In genomic region chr11:68983816-68984215, GRCh38 we compare ENCODE assay signal across 19 cellular contexts. TPM values are rescaled to one million over a fixed set of nuclear protein-coding genes. Genes with fewer than 3 reads are reported as not detected.
DNase-seq lines count a peak whose midpoint lies in the region; ATAC-seq, FAIRE-seq and TF ChIP-seq lines count a peak whose summit lies in the region.
"Had no signal": no experiment of that assay in that cellular context is flagged by ENCODE, and none has a peak within 500 bp of the region (broad histone marks: within the 10 kb centered on the region; RNA-seq: fewer than 3 reads in every experiment).

No MANE protein-coding gene starts in this region.

- H3K27me3 ChIP-seq in K562 (ENCODE audit: control insufficient read depth in 2 of 2, insufficient read depth in 2 of 2, low read length in 2 of 2) = peaks cover 16 to 21% of the 10 kb centered on the region in 2 experiments; a peak in 4 of 5 replicates

- H3K4me1 ChIP-seq in HEK293 (ENCODE audit: control insufficient read depth, insufficient read depth, low read length) (no peaks in the 10 kb centered on the region), K562 (replicated peaks in 1 of 2; ENCODE audit: control insufficient read depth in 2 of 2, insufficient read depth in 2 of 2, low read length in 2 of 2) (peaks cover 0 to 11% of the 10 kb centered on the region in 2 experiments; a peak in 1 of 5 replicates), kidney (ENCODE audit: control insufficient read depth in 1 of 2, insufficient read depth in 1 of 2, low read depth in 1 of 2, low read length in 2 of 2) (no peaks in the 10 kb centered on the region)
- H3K4me1 ChIP-seq: HAP-1 had no signal

- H3K4me3 ChIP-seq in HEK293 (ENCODE audit: low read depth, low read length) = no peak overlapping the region
- no peak overlapping the region for H3K4me3 ChIP-seq in K562
- H3K4me3 ChIP-seq in kidney (ENCODE audit: low read length in 2 of 2) = no peak overlapping the region
- H3K4me3 ChIP-seq: BLaER1, GM12878, HAP-1 had no signal

- no peak overlapping the region for H3K4me2 ChIP-seq in K562 (ENCODE audit: insufficient read depth, low read length)
- H3K4me2 ChIP-seq: BLaER1 had no signal

- TF ChIP-seq POLR2A in K562 (conservative IDR thresholded peaks at IDR 0.05) = no peak

- no peak for TF ChIP-seq RAD21 in K562 (CRISPR knock-in tag; conservative IDR thresholded peaks at IDR 0.05 in 1 of 2, IDR thresholded peaks at IDR 0.05 in 1 of 2)

- H2AFZ ChIP-seq in K562 (ENCODE audit: low read depth, low read length) = no peak overlapping the region

- no TSS peak for BruUV-seq in K562 (replicated peaks; lab: Mats Ljungman, UMichigan)

- no peaks in the 10 kb centered on the region for H4K20me1 ChIP-seq in K562 (replicated peaks; ENCODE audit: control insufficient read depth, insufficient read depth, low read length)

- H3K9me3 ChIP-seq in HEK293 (ENCODE audit: control insufficient read depth, insufficient read depth, low read depth, low read length) = no peaks in the 10 kb centered on the region
- H3K9me3 ChIP-seq in K562 (replicated peaks; ENCODE audit: control insufficient read depth, insufficient read depth, low read depth, low read length) = peaks cover 2% of the 10 kb centered on the region; the same call in 1 of the 2 replicates
- H3K9me3 ChIP-seq in kidney (ENCODE audit: control insufficient read depth in 1 of 2, low read length in 2 of 2) = peaks cover 0 to 7% of the 10 kb centered on the region in 2 donors

- ATAC-seq in K562 (no peak), GM19328 (IDR thresholded peaks at IDR 0.05; ENCODE audit: unreplicated experiment) (no peak), HG03196 (IDR thresholded peaks at IDR 0.05; ENCODE audit: unreplicated experiment) (no peak)
- ATAC-seq: GM12878 had no signal

- no peak for FAIRE-seq in K562 (lab: Jason Lieb, UNC)
- no peak for FAIRE-seq in kidney (lab: Jason Lieb, UNC)
- FAIRE-seq: GM12878, H1, HTR-8/SVneo had no signal

- intact Hi-C loops in K562 (cut with micrococcal nuclease) (no loop called here), kidney (cut with DNase I) (no loop called here), posterior vena cava (cut with DNase I) (no loop called here)

- TF ChIP-seq CTCF in HEK293 (tag by site-specific recombination; IDR thresholded peaks at IDR 0.05) = no peak
- TF ChIP-seq CTCF in K562 (IDR thresholded peaks at IDR 0.05 in 2 of 3, conservative IDR thresholded peaks at IDR 0.05 in 1 of 3; ENCODE audit: insufficient read depth in 2 of 3, low read depth in 1 of 3, low read length in 3 of 3) = no peak
- no peak for TF ChIP-seq CTCF in kidney (IDR thresholded peaks at IDR 0.05; ENCODE audit: borderline replicate concordance, extremely low read depth, insufficient read depth)

- DNase-seq in K562 (ENCODE audit: extremely low read depth in 1 of 4, low spot score in 3 of 4) (no peak), kidney (peak; percentile 3), posterior vena cava (ENCODE audit: low spot score) (peak; percentile 41)
- no peak for DNase-seq in activated CD4-positive, alpha-beta T cell treated with anti-CD3 and anti-CD28 coated beads, Interleukin-2, amount 50 U/mL, for 4 hours
- DNase-seq in effector CD8-positive, alpha-beta T cell (lab: John Stamatoyannopoulos, UW) = no peak
- DNase-seq: 8988T; AML-193; CD4-positive, CD25-positive, alpha-beta regulatory T cell; DMS53; HFFc6 had no signal

- no peak for TF ChIP-seq EP300 in K562 (IDR thresholded peaks at IDR 0.05; ENCODE audit: low read length)

- in situ Hi-C loops in K562 (cut with MboI) = no loop called here

- 0% methylated on average over 6 of the region's 6 CpGs for WGBS in K562 (ENCODE audit: insufficient coverage, low coverage, missing lambda C conversion rate)

- H3K27ac ChIP-seq in HEK293 (ENCODE audit: extremely low read depth, low read depth, low read length) (no peak overlapping the region), K562 (ENCODE audit: extremely low read depth, low read depth, low read length) (no peak overlapping the region), kidney (ENCODE audit: low read depth in 2 of 2, low read length in 2 of 2) (no peak overlapping the region)
- H3K27ac ChIP-seq: BLaER1 had no signal

- no peaks in the 10 kb centered on the region for H3K9me1 ChIP-seq in K562 (ENCODE audit: control insufficient read depth, insufficient read depth, low read length)

- H3K79me2 ChIP-seq in K562 (ENCODE audit: control insufficient read depth, insufficient read depth, low read length) = no peaks in the 10 kb centered on the region

- POLR2A ChIA-PET in HEK293 (lab: Yijun Ruan, JAX) = no interaction called here
- POLR2A ChIA-PET in K562 (lab: Yijun Ruan, JAX) = interaction anchor here (1.1 to 1.2 kb wide), 2 partner anchors 14 to 65 kb away, joined by 3 to 5 read pairs; partner anchors contain the start of gene TPCN2

- CTCF ChIA-PET in HEK293 (lab: Yijun Ruan, JAX) = no interaction called here
- CTCF ChIA-PET in K562 (lab: Yijun Ruan, JAX; ENCODE audit: low intra/inter-chr PET ratio) = interaction anchor here (0.5 kb wide), 1 partner anchor 14 kb away, joined by 3 read pairs; no protein-coding TSS in a partner anchor

- H3K9ac ChIP-seq in K562 (ENCODE audit: insufficient read depth in 1 of 2, low read depth in 2 of 2, low read length in 2 of 2) = no peak overlapping the region
- H3K9ac ChIP-seq in kidney (ENCODE audit: low read length in 2 of 2) = no peak overlapping the region
- H3K9ac ChIP-seq: BLaER1 had no signal

- H3K36me3 ChIP-seq in HEK293 (ENCODE audit: control insufficient read depth in 2 of 2, insufficient read depth in 1 of 2, low read length in 2 of 2) (no peaks in the 10 kb centered on the region), K562 (ENCODE audit: control insufficient read depth, insufficient read depth, low read length) (no peaks in the 10 kb centered on the region), kidney (ENCODE audit: control insufficient read depth in 1 of 2, insufficient read depth in 2 of 2, low read length in 2 of 2) (no peaks in the 10 kb centered on the region)
- H3K36me3 ChIP-seq: BLaER1, HAP-1 had no signal

TF ChIP-seq in HEK293, 187 proteins besides CTCF, POLR2A, EP300 and RAD21:
- TF ChIP-seq EGR2 (tag by site-specific recombination; IDR thresholded peaks at IDR 0.05; ENCODE audit: low read depth) (0 out of 2 replicates have a peak, but pooled peaks have one; percentile 14), ZFP41 (tag by site-specific recombination; IDR thresholded peaks at IDR 0.05; ENCODE audit: borderline replicate concordance) (no peak), ZFHX2 (tag by site-specific recombination; conservative IDR thresholded peaks at IDR 0.05) (peak; percentile 21; the same call in 1 of the 2 replicates), KLF1 (tag by site-specific recombination; IDR thresholded peaks at IDR 0.05) (0 out of 2 replicates have a peak, but pooled peaks have one; percentile 15)

RNA-seq across cellular contexts. Expression of gene MRGPRD, which starts 3.0 kb away (rescaled TPM):
- total RNA-seq in K562 (2011; cell fraction: chromatin; rRNA removed; ENCODE audit: low replicate concordance) = not detected in 2 replicates
- not detected in 2 replicates for total RNA-seq in K562 (2011; cell fraction: nucleolus; rRNA removed)
- not detected in 2 replicates for total RNA-seq in K562 (2011; cell fraction: nucleoplasm; rRNA removed)
- total RNA-seq in K562 (2014; rRNA removed) (not detected in 2 replicates), K562 (2014; rRNA removed; fragmentation: Illumina TruSeq; extraction: Trizol) (not detected in 2 replicates), K562 (2015; rRNA removed; fragmentation: Illumina TruSeq; extraction: Trizol) (not detected in 2 replicates), K562 (2021) (not detected in 2 replicates), kidney (not detected), posterior vena cava (not detected)
- polyA plus RNA-seq in K562 (2011; rRNA removed) (not detected in 2 replicates), K562 (2014; fragmentation: Illumina TruSeq; extraction: Trizol) (not detected in 2 replicates), K562 (2014; fragmentation: Nextera tagmentation; extraction: Ambion mirVana) (not detected), K562 (2014; rRNA removed) (not detected in 2 replicates), kidney (ENCODE audit: insufficient read depth, low read depth, low replicate concordance) (not detected)
- not detected in 2 replicates for polyA plus RNA-seq in K562 (2011; cell fraction: cytosol; rRNA removed)
- not detected in 2 replicates for polyA plus RNA-seq in K562 (2011; cell fraction: nucleus; rRNA removed)
- polyA plus RNA-seq in K562 (2012) = not detected in 2 replicates
- not detected in 2 replicates for polyA minus RNA-seq in K562 (2011; rRNA and poly(A)+ RNA removed)
- polyA minus RNA-seq in K562 (2011; cell fraction: cytosol; rRNA and poly(A)+ RNA removed) = not detected in 2 replicates
- not detected in 2 replicates for polyA minus RNA-seq in K562 (2011; cell fraction: nucleus; rRNA and poly(A)+ RNA removed)
- total RNA-seq: CD4-positive, CD25-positive, alpha-beta regulatory T cell; Daoy; GM12878; H1; HFFc6 had no signal
- polyA plus RNA-seq: GM12878, H1 had no signal

RNA-seq across cellular contexts. Expression of gene MRGPRF, which starts 29.2 kb away (rescaled TPM):
- not detected in 2 replicates for total RNA-seq in K562 (2011; cell fraction: chromatin; rRNA removed; ENCODE audit: low replicate concordance)
- total RNA-seq in K562 (2011; cell fraction: nucleolus; rRNA removed) = not detected in 2 replicates
- not detected in 2 replicates for total RNA-seq in K562 (2011; cell fraction: nucleoplasm; rRNA removed)
- total RNA-seq in K562 (2014; rRNA removed) (not detected in 2 replicates), K562 (2014; rRNA removed; fragmentation: Illumina TruSeq; extraction: Trizol) (not detected in 2 replicates), K562 (2015; rRNA removed; fragmentation: Illumina TruSeq; extraction: Trizol) (not detected in 2 replicates), K562 (2021) (0.07 TPM in 1 of 2 replicates, not detected in the other), kidney (9.3 TPM), posterior vena cava (100 to 1,000 TPM; 117 to 138 TPM)
- polyA plus RNA-seq in K562 (2011; rRNA removed) (not detected in 2 replicates), K562 (2014; fragmentation: Illumina TruSeq; extraction: Trizol) (not detected in 2 replicates), K562 (2014; fragmentation: Nextera tagmentation; extraction: Ambion mirVana) (not detected), K562 (2014; rRNA removed) (not detected in 2 replicates), kidney (ENCODE audit: insufficient read depth, low read depth, low replicate concordance) (19.0 TPM)
- not detected in 2 replicates for polyA plus RNA-seq in K562 (2011; cell fraction: cytosol; rRNA removed)
- polyA plus RNA-seq in K562 (2011; cell fraction: nucleus; rRNA removed) = not detected in 2 replicates
- not detected in 2 replicates for polyA plus RNA-seq in K562 (2012)
- not detected in 2 replicates for polyA minus RNA-seq in K562 (2011; rRNA and poly(A)+ RNA removed)
- not detected in 2 replicates for polyA minus RNA-seq in K562 (2011; cell fraction: cytosol; rRNA and poly(A)+ RNA removed)
- not detected in 2 replicates for polyA minus RNA-seq in K562 (2011; cell fraction: nucleus; rRNA and poly(A)+ RNA removed)
- total RNA-seq: CD4-positive, CD25-positive, alpha-beta regulatory T cell; Daoy; GM12878 had no signal
- polyA plus RNA-seq: CD4-positive, CD25-positive, alpha-beta regulatory T cell; GM12878 had no signal

Comparison
In these comparisons a context has a peak if more than half of its experiments do, and no peak if none do; other contexts are left out.
1. DNase-seq: peak in kidney (single experiment) and posterior vena cava (single experiment); none in K562 (0 of 4), activated CD4-positive, alpha-beta T cell treated with anti-CD3 and anti-CD28 coated beads, Interleukin-2, amount 50 U/mL, for 4 hours (0 of 2) and effector CD8-positive, alpha-beta T cell (single experiment).
2. RNA of gene MRGPRF, which starts 29.2 kb away (total RNA-seq): 117 to 138 TPM in posterior vena cava; 9.3 TPM in kidney (single experiment) and 0.07 TPM in K562; every median in the first group is over 10 times any median in the second.
3. Of the 44 proteins assayed by ChIP-seq in both K562 and HEK293: peak only in K562: none; only in HEK293: KLF1; in both: none; in neither: 43.